10 cellular contexts compared by ENCODE assay signal in the genomic region with DNA sequence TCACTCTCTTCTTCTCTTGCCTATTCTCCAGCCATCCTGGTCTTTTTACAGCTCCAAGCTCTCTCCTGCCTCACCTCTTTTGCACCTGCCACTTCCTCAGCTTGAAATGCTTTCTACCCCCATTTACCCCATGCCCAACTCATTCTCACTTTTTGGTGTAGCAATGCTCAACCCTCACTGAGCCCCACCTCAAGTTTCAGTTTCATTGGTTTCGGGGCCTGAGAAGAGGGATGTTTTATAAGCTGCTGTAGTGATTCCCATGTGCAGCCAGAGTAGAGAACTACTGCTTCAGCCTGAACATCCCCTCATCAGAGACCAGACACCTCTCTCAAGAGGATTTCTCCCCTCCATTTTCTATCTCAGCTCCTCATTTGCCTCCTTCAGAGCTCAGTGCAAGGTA. TPM values are rescaled to one million over a fixed set of nuclear protein-coding genes. Genes with fewer than 3 reads are reported as not detected.
DNase-seq lines count a peak whose midpoint lies in the region; ATAC-seq and TF ChIP-seq lines count a peak whose summit lies in the region.
"Had no signal": no experiment of that assay in that cellular context is flagged by ENCODE, and none has a peak within 500 bp of the region (broad histone marks: within the 10 kb centered on the region; RNA-seq: fewer than 3 reads in every experiment).

No MANE protein-coding gene starts in this region.

- no peak for TF ChIP-seq POLR2A in stomach (IDR thresholded peaks at IDR 0.05)

- TF ChIP-seq CTCF in stomach (IDR thresholded peaks at IDR 0.05): no peak

- peak overlapping the region; percentile 77 for H3K27ac Mint-ChIP-seq in activated CD8-positive, alpha-beta memory T cell treated with anti-CD3 and anti-CD28 coated beads, Interleukin-2, amount 10 ng/mL, durations not matched to agents 7 days and 5 days
- peak overlapping the region; percentile 10 for H3K27ac Mint-ChIP-seq in stimulated activated effector memory CD8-positive, alpha-beta T cell treated with anti-CD3 and anti-CD28 coated beads, Interleukin-12 subunit alpha, Interleukin-12 subunit beta, amount 100 ng/mL, for 72 hours

- no peaks in the 10 kb centered on the region for H3K27me3 ChIP-seq in stomach
- H3K27me3 ChIP-seq: right lobe of liver had no signal

- H3K27ac ChIP-seq in stomach: no peak overlapping the region
- H3K27ac ChIP-seq: right lobe of liver had no signal

- intact Hi-C loops in stomach (cut with DNase I; ENCODE audit: low total_unique reads): no loop called here

- no peaks in the 10 kb centered on the region for H3K27me3 Mint-ChIP-seq in activated CD8-positive, alpha-beta memory T cell treated with anti-CD3 and anti-CD28 coated beads, Interleukin-2, amount 10 ng/mL, durations not matched to agents 7 days and 5 days

- H3K4me3 Mint-ChIP-seq in activated CD8-positive, alpha-beta memory T cell treated with anti-CD3 and anti-CD28 coated beads, Interleukin-2, amount 10 ng/mL, durations not matched to agents 7 days and 5 days: peak overlapping the region; percentile 11
- H3K4me3 Mint-ChIP-seq in stimulated activated effector memory CD8-positive, alpha-beta T cell treated with anti-CD3 and anti-CD28 coated beads, Interleukin-12 subunit alpha, Interleukin-12 subunit beta, amount 100 ng/mL, for 72 hours: peak overlapping the region; percentile 43

- no peaks in the 10 kb centered on the region for H3K36me3 ChIP-seq in stomach
- H3K36me3 ChIP-seq: right lobe of liver had no signal

- H3K9me3 ChIP-seq in stomach: no peaks in the 10 kb centered on the region
- H3K9me3 ChIP-seq: right lobe of liver had no signal

- H3K36me3 Mint-ChIP-seq in activated CD8-positive, alpha-beta memory T cell treated with anti-CD3 and anti-CD28 coated beads, Interleukin-2, amount 10 ng/mL, durations not matched to agents 7 days and 5 days: peaks cover 8% of the 10 kb centered on the region
- H3K36me3 Mint-ChIP-seq in stimulated activated effector memory CD8-positive, alpha-beta T cell treated with anti-CD3 and anti-CD28 coated beads, Interleukin-12 subunit alpha, Interleukin-12 subunit beta, amount 100 ng/mL, for 72 hours: no peaks in the 10 kb centered on the region

- peak; percentile 87 for ATAC-seq in activated CD8-positive, alpha-beta memory T cell treated with anti-CD3 and anti-CD28 coated beads, Interleukin-2, amount 10 ng/mL, durations not matched to agents 7 days and 5 days
- peak; percentile 72 for ATAC-seq in HG02571 (IDR thresholded peaks at IDR 0.05; ENCODE audit: unreplicated experiment)
- ATAC-seq in HG03565 (IDR thresholded peaks at IDR 0.05; ENCODE audit: unreplicated experiment): peak; percentile 83
- peak; percentile 91 for ATAC-seq in stimulated activated effector memory CD8-positive, alpha-beta T cell treated with anti-CD3 and anti-CD28 coated beads, Interleukin-12 subunit alpha, Interleukin-12 subunit beta, amount 100 ng/mL, for 72 hours

- H3K9me3 Mint-ChIP-seq in activated CD8-positive, alpha-beta memory T cell treated with anti-CD3 and anti-CD28 coated beads, Interleukin-2, amount 10 ng/mL, durations not matched to agents 7 days and 5 days (ENCODE audit: low read depth): no peaks in the 10 kb centered on the region
- no peaks in the 10 kb centered on the region for H3K9me3 Mint-ChIP-seq in stimulated activated effector memory CD8-positive, alpha-beta T cell treated with anti-CD3 and anti-CD28 coated beads, Interleukin-12 subunit alpha, Interleukin-12 subunit beta, amount 100 ng/mL, for 72 hours

- no peaks in the 10 kb centered on the region for H3K4me1 ChIP-seq in stomach
- H3K4me1 ChIP-seq: right lobe of liver had no signal

- no peak for TF ChIP-seq EP300 in stomach (IDR thresholded peaks at IDR 0.05)

- peak; percentile 66 for DNase-seq in activated CD8-positive, alpha-beta memory T cell treated with anti-CD3 and anti-CD28 coated beads, Interleukin-2, amount 10 ng/mL, durations not matched to agents 7 days and 5 days
- no peak for DNase-seq in activated CD8-positive, alpha-beta memory T cell treated with anti-CD3 and anti-CD28 coated beads, Interleukin-2, amount 50 U/mL, for 48 hours
- no peak for DNase-seq in stimulated activated effector memory CD8-positive, alpha-beta T cell treated with anti-CD3 and anti-CD28 coated beads, Interleukin-12 subunit alpha, Interleukin-12 subunit beta, amount 100 ng/mL, for 72 hours (ENCODE audit: low spot score in 2 of 2)
- DNase-seq in foreskin melanocyte: no peak
- DNase-seq in stomach: no peak
- no peak for DNase-seq in dermis blood vessel endothelial cell
- DNase-seq: NCI-H345, right lobe of liver had no signal

- no peak overlapping the region for H3K4me3 ChIP-seq in stomach
- H3K4me3 ChIP-seq: right lobe of liver had no signal

- WGBS in stomach, 5 donors: 69 to 100% (median 75%) methylated on average over 1 of the region's 1 CpG

- H3K4me1 Mint-ChIP-seq in activated CD8-positive, alpha-beta memory T cell treated with anti-CD3 and anti-CD28 coated beads, Interleukin-2, amount 10 ng/mL, durations not matched to agents 7 days and 5 days: peaks cover 36% of the 10 kb centered on the region
- peaks cover 54% of the 10 kb centered on the region for H3K4me1 Mint-ChIP-seq in stimulated activated effector memory CD8-positive, alpha-beta T cell treated with anti-CD3 and anti-CD28 coated beads, Interleukin-12 subunit alpha, Interleukin-12 subunit beta, amount 100 ng/mL, for 72 hours

- CTCF ChIA-PET in activated CD8-positive, alpha-beta memory T cell treated with anti-CD3 and anti-CD28 coated beads, Interleukin-2, amount 10 ng/mL, durations not matched to agents 7 days and 5 days (lab: Charles Lee): interaction anchor here (0.9 to 4.4 kb wide), 3 partner anchors 11 to 47 kb away, joined by 3 to 31 read pairs (median 11); no protein-coding TSS in a partner anchor

RNA-seq across cellular contexts. Expression of gene FYB1, which starts 45.2 kb away (rescaled TPM):
- total RNA-seq in activated CD8-positive, alpha-beta memory T cell treated with anti-CD3 and anti-CD28 coated beads, Interleukin-2, amount 10 ng/mL, durations not matched to agents 7 days and 5 days: 100 to 1,000 TPM; 198 to 270 TPM
- 10 to 100 TPM in 2 of 5 donors, 1 to 10 TPM in 3; 3.5 to 22.9 (median 9.2) TPM for total RNA-seq in stomach
- polyA plus RNA-seq in stomach: 1 to 10 TPM; 2.0 to 4.7 (median 2.4) TPM
- total RNA-seq in dermis blood vessel endothelial cell: not detected in 2 replicates

Comparison
In these comparisons a context has a peak if more than half of its experiments do, and no peak if none do; other contexts are left out.
1. RNA of gene FYB1, which starts 45.2 kb away (total RNA-seq): 198 to 270 TPM in activated CD8-positive, alpha-beta memory T cell treated with anti-CD3 and anti-CD28 coated beads, Interleukin-2, amount 10 ng/mL, durations not matched to agents 7 days and 5 days; 3.5 to 22.9 TPM in stomach and not detected in dermis blood vessel endothelial cell; every median in the first group is over 4 times any median in the second.
2. Peak in every context shown above with its lines, with median percentiles within 50 percentile points of each other: ATAC-seq.